ENCODE assay signal across 26 cellular contexts in genomic region chr5:54720346-54720745, GRCh38.
DNase-seq lines count a peak whose midpoint lies in the region; ATAC-seq and TF ChIP-seq lines count a peak whose summit lies in the region.
"Had no signal": no experiment of that assay in that cellular context is flagged by ENCODE, and none has a peak within 500 bp of the region (broad histone marks: within the 10 kb centered on the region; RNA-seq: fewer than 3 reads in every experiment).

No MANE protein-coding gene starts in this region.

- dilution Hi-C loops in IMR-90 (cut with HindIII; ENCODE audit: low sequenced_read_pairs, unreplicated experiment) = no loop called here

- H3K18ac ChIP-seq in IMR-90 (ENCODE audit: low read depth, low read length) = peak overlapping the region; percentile 57

- H2AK5ac ChIP-seq in IMR-90 (ENCODE audit: low read depth, low read length) = peak overlapping the region; percentile 92; the same call in 1 of the 2 replicates

- POLR2A ChIA-PET in activated CD4-positive, alpha-beta T cell treated with anti-CD3 and anti-CD28 coated beads for 36 hours (lab: Charles Lee) = no interaction called here
- POLR2A ChIA-PET in activated CD4-positive, alpha-beta T cell treated with anti-CD3 and anti-CD28 coated beads, Interleukin-2, amount 10 ng/mL, durations not matched to agents 7 days and 5 days (lab: Charles Lee) = no interaction called here
- POLR2A ChIA-PET in IMR-90 (lab: Charles Lee; ENCODE audit: unreplicated experiment) = no interaction called here

- peaks cover 17% of the 10 kb centered on the region for H3K9me1 ChIP-seq in IMR-90 (ENCODE audit: insufficient read depth, low read length)

- peak overlapping the region; percentile 91 for H3K4ac ChIP-seq in IMR-90 (ENCODE audit: low read depth, low read length)

- peak overlapping the region; percentile 4 for H3K27ac Mint-ChIP-seq in activated CD4-positive, alpha-beta T cell treated with anti-CD3 and anti-CD28 coated beads for 36 hours
- H3K27ac Mint-ChIP-seq in activated CD4-positive, alpha-beta T cell treated with anti-CD3 and anti-CD28 coated beads, Interleukin-2, amount 10 ng/mL, durations not matched to agents 7 days and 5 days = no peak overlapping the region
- peak overlapping the region; percentile 97 for H3K27ac Mint-ChIP-seq in chondrocyte (ENCODE audit: unreplicated experiment)
- H3K27ac Mint-ChIP-seq in osteocyte (ENCODE audit: unreplicated experiment) = peak overlapping the region; percentile 82
- H3K27ac Mint-ChIP-seq in glutamatergic neuron (ENCODE audit: unreplicated experiment) = no peak overlapping the region
- H3K27ac Mint-ChIP-seq: memory B cell, nephron progenitor cell, type B pancreatic cell had no signal

- H3K4me2 ChIP-seq in IMR-90 (ENCODE audit: low read depth, low read length) = no peak overlapping the region
- H3K4me2 ChIP-seq: PC-9 had no signal

- peaks cover 0 to 13% of the 10 kb centered on the region in 2 experiments; a peak in 2 of 4 replicates for H3K79me1 ChIP-seq in IMR-90 (ENCODE audit: low read depth in 1 of 2, low read length in 2 of 2)

- H3K4me1 Mint-ChIP-seq in activated CD4-positive, alpha-beta T cell treated with anti-CD3 and anti-CD28 coated beads for 36 hours = peaks cover 30% of the 10 kb centered on the region
- H3K4me1 Mint-ChIP-seq in activated CD4-positive, alpha-beta T cell treated with anti-CD3 and anti-CD28 coated beads, Interleukin-2, amount 10 ng/mL, durations not matched to agents 7 days and 5 days = peaks cover 25% of the 10 kb centered on the region
- H3K4me1 Mint-ChIP-seq in chondrocyte (ENCODE audit: low read depth) (peaks cover 57% of the 10 kb centered on the region), osteocyte (ENCODE audit: unreplicated experiment) (peaks cover 46% of the 10 kb centered on the region), glutamatergic neuron (ENCODE audit: low read depth, unreplicated experiment) (no peaks in the 10 kb centered on the region)

- peak overlapping the region; percentile 71; the same call in 2 of the 3 replicates for H2BK15ac ChIP-seq in IMR-90 (ENCODE audit: low read depth, low read length)

- peak overlapping the region; percentile 17; the same call in 1 of the 2 replicates for H3K23ac ChIP-seq in IMR-90 (ENCODE audit: low read depth, low read length)

- no peaks in the 10 kb centered on the region for H3K27me3 Mint-ChIP-seq in activated CD4-positive, alpha-beta T cell treated with anti-CD3 and anti-CD28 coated beads for 36 hours
- peaks cover 2% of the 10 kb centered on the region for H3K27me3 Mint-ChIP-seq in activated CD4-positive, alpha-beta T cell treated with anti-CD3 and anti-CD28 coated beads, Interleukin-2, amount 10 ng/mL, durations not matched to agents 7 days and 5 days
- H3K27me3 Mint-ChIP-seq in chondrocyte (ENCODE audit: low read depth) (no peaks in the 10 kb centered on the region), osteocyte (ENCODE audit: unreplicated experiment) (no peaks in the 10 kb centered on the region), glutamatergic neuron (ENCODE audit: unreplicated experiment) (no peaks in the 10 kb centered on the region)
- H3K27me3 Mint-ChIP-seq: type B pancreatic cell had no signal

- peak overlapping the region; percentile 88 for H4K91ac ChIP-seq in IMR-90 (ENCODE audit: insufficient read depth, low read depth, low read length)

- H3K36me3 ChIP-seq in IMR-90 (ENCODE audit: control insufficient read depth, insufficient read depth, low read length) (no peaks in the 10 kb centered on the region), Peyer's patch (no peaks in the 10 kb centered on the region)
- H3K36me3 ChIP-seq: BE2C, breast epithelium, prostate gland, SJCRH30 had no signal

- no peak overlapping the region for H3K9ac ChIP-seq in IMR-90 (ENCODE audit: low read depth, low read length)

- no peak for DNase-seq in activated CD4-positive, alpha-beta T cell treated with anti-CD3 and anti-CD28 coated beads for 36 hours
- no peak for DNase-seq in activated CD4-positive, alpha-beta T cell treated with anti-CD3 and anti-CD28 coated beads, Interleukin-2, amount 10 ng/mL, durations not matched to agents 7 days and 5 days
- DNase-seq in IMR-90 = no peak
- no peak for DNase-seq in chondrocyte (ENCODE audit: low spot score)
- no peak for DNase-seq in osteocyte (ENCODE audit: extremely low spot score, unreplicated experiment)
- DNase-seq in glutamatergic neuron = no peak
- DNase-seq in Peyer's patch = no peak
- DNase-seq: 8988T; activated CD4-positive, CD25-positive, alpha-beta regulatory T cell; activated effector memory CD4-positive, alpha-beta T cell treated with Interleukin-2 at 50 U/mL for 16 hours; BE2C; KG1; MV-4-11; NCI-H1694; NCI-H2227 treated with DMSO at 0.1 percent for 48 hours; NCI-H774; nephron progenitor cell; PC-9; SJCRH30; stimulated activated naive CD4-positive, alpha-beta T cell treated with Interleukin-2 at 50 U/mL for 16 hours had no signal

- WGBS in IMR-90 (ENCODE audit: extremely low coverage in 2 of 2, insufficient read length in 1 of 2), 2 experiments = 100% methylated on average over 1 of the region's 3 CpGs; no CpG with 5 or more reads in 1 of the 2 experiments

- H4K8ac ChIP-seq in IMR-90 (ENCODE audit: low read depth in 2 of 2, low read length in 2 of 2) = peak overlapping the region in 1 of 2 experiments; percentile 6; a peak in 1 of 4 replicates

- peak overlapping the region; percentile 36 for H4K5ac ChIP-seq in IMR-90 (ENCODE audit: low read depth, low read length)

- peak overlapping the region; percentile 81 for H3K27ac ChIP-seq in IMR-90 (ENCODE audit: insufficient read depth, low read length)
- no peak overlapping the region for H3K27ac ChIP-seq in Peyer's patch
- H3K27ac ChIP-seq: foreskin keratinocyte, PC-9, prostate gland, SJCRH30 had no signal

- no peaks in the 10 kb centered on the region for H4K20me1 ChIP-seq in IMR-90 (ENCODE audit: insufficient read depth, low read length)

- no peaks in the 10 kb centered on the region for H3K36me3 Mint-ChIP-seq in activated CD4-positive, alpha-beta T cell treated with anti-CD3 and anti-CD28 coated beads for 36 hours (ENCODE audit: low read depth)
- H3K36me3 Mint-ChIP-seq in activated CD4-positive, alpha-beta T cell treated with anti-CD3 and anti-CD28 coated beads, Interleukin-2, amount 10 ng/mL, durations not matched to agents 7 days and 5 days (ENCODE audit: low read depth) = peaks cover 7% of the 10 kb centered on the region
- H3K36me3 Mint-ChIP-seq in chondrocyte (ENCODE audit: low read depth) (peaks cover 5% of the 10 kb centered on the region), osteocyte (ENCODE audit: unreplicated experiment) (no peaks in the 10 kb centered on the region), glutamatergic neuron (ENCODE audit: unreplicated experiment) (no peaks in the 10 kb centered on the region)
- H3K36me3 Mint-ChIP-seq: memory B cell, type B pancreatic cell had no signal

- BruUV-seq in IMR-90 (replicated peaks; lab: Mats Ljungman, UMichigan) = no TSS peak

- in situ Hi-C loops in IMR-90 (cut with MboI; ENCODE audit: low sequenced_read_pairs) = no loop called here

- H3K4me1 ChIP-seq in IMR-90 (ENCODE audit: control insufficient read depth, insufficient read depth, low read length) (peaks cover 22% of the 10 kb centered on the region), Peyer's patch (no peaks in the 10 kb centered on the region)
- H3K4me1 ChIP-seq: BE2C, breast epithelium, foreskin keratinocyte, prostate gland, SJCRH30 had no signal

- no peak overlapping the region for H2AK9ac ChIP-seq in IMR-90 (replicated peaks; ENCODE audit: low read depth, low read length, poor library complexity)

- H3K4me3 ChIP-seq in IMR-90 (ENCODE audit: insufficient read depth, low read depth, low read length) (no peak overlapping the region), Peyer's patch (no peak overlapping the region)
- H3K4me3 ChIP-seq: breast epithelium, PC-9, prostate gland, SJCRH30 had no signal

- no peak for ATAC-seq in activated CD4-positive, alpha-beta T cell treated with anti-CD3 and anti-CD28 coated beads for 36 hours
- no peak for ATAC-seq in IMR-90 (ENCODE audit: low read depth)
- ATAC-seq in HG03378 (IDR thresholded peaks at IDR 0.05; ENCODE audit: unreplicated experiment) = no peak

- peak overlapping the region; percentile 90 for H2BK120ac ChIP-seq in IMR-90 (ENCODE audit: low read depth, low read length)

- H3K27me3 ChIP-seq in IMR-90 (ENCODE audit: control insufficient read depth, insufficient read depth, low read length) (no peaks in the 10 kb centered on the region), Peyer's patch (no peaks in the 10 kb centered on the region)
- H3K27me3 ChIP-seq: BE2C, breast epithelium, foreskin keratinocyte, SJCRH30 had no signal

- H3K56ac ChIP-seq in IMR-90 (ENCODE audit: extremely low read depth, insufficient read depth, low read length) = no peak overlapping the region

- intact Hi-C loops in activated CD4-positive, alpha-beta T cell treated with anti-CD3 and anti-CD28 coated beads for 36 hours (cut with DNase I, micrococcal nuclease) = no loop called here
- intact Hi-C loops in IMR-90 (cut with micrococcal nuclease) = no loop called here

- H3K14ac ChIP-seq in IMR-90 (replicated peaks; ENCODE audit: low read depth, low read length) = peak overlapping the region; percentile 19; the same call in 1 of the 2 replicates

- TF ChIP-seq CTCF in IMR-90 (conservative IDR thresholded peaks at IDR 0.05; ENCODE audit: low read depth, low read length) = no peak
- no peak for TF ChIP-seq CTCF in chondrocyte (IDR thresholded peaks at IDR 0.05)
- TF ChIP-seq CTCF in osteocyte (IDR thresholded peaks at IDR 0.05) = no peak
- TF ChIP-seq CTCF in glutamatergic neuron (IDR thresholded peaks at IDR 0.05; ENCODE audit: partially characterized antibody, unreplicated experiment) = no peak
- no peak for TF ChIP-seq CTCF in Peyer's patch (IDR thresholded peaks at IDR 0.05)

- TF ChIP-seq POLR2A in IMR-90 (IDR thresholded peaks at IDR 0.05; ENCODE audit: low read depth, low read length) (no peak), Peyer's patch (IDR thresholded peaks at IDR 0.05) (no peak)

- H2AFZ ChIP-seq in IMR-90 (replicated peaks; ENCODE audit: low read length, poor library complexity) = no peak overlapping the region
- H2AFZ ChIP-seq: PC-9 had no signal

- no peaks in the 10 kb centered on the region for H3K9me3 Mint-ChIP-seq in activated CD4-positive, alpha-beta T cell treated with anti-CD3 and anti-CD28 coated beads for 36 hours (ENCODE audit: low read depth)
- peaks cover 7% of the 10 kb centered on the region for H3K9me3 Mint-ChIP-seq in activated CD4-positive, alpha-beta T cell treated with anti-CD3 and anti-CD28 coated beads, Interleukin-2, amount 10 ng/mL, durations not matched to agents 7 days and 5 days
- peaks cover 11% of the 10 kb centered on the region for H3K9me3 Mint-ChIP-seq in chondrocyte (ENCODE audit: low read depth)
- peaks cover 5% of the 10 kb centered on the region for H3K9me3 Mint-ChIP-seq in osteocyte (ENCODE audit: unreplicated experiment)
- H3K9me3 Mint-ChIP-seq in glutamatergic neuron (ENCODE audit: unreplicated experiment) = no peaks in the 10 kb centered on the region
- H3K9me3 Mint-ChIP-seq: type B pancreatic cell had no signal

- no peak for TF ChIP-seq RAD21 in IMR-90 (IDR thresholded peaks at IDR 0.05; ENCODE audit: low read length)

- no peaks in the 10 kb centered on the region for H3K9me3 ChIP-seq in IMR-90 (ENCODE audit: control insufficient read depth, insufficient read depth, low read length)
- no peaks in the 10 kb centered on the region for H3K9me3 ChIP-seq in Peyer's patch
- H3K9me3 ChIP-seq: BE2C, breast epithelium, prostate gland, SJCRH30 had no signal

- CTCF ChIA-PET in activated CD4-positive, alpha-beta T cell treated with anti-CD3 and anti-CD28 coated beads for 36 hours (lab: Charles Lee) = no interaction called here
- CTCF ChIA-PET in activated CD4-positive, alpha-beta T cell treated with anti-CD3 and anti-CD28 coated beads, Interleukin-2, amount 10 ng/mL, durations not matched to agents 7 days and 5 days (lab: Charles Lee) = interaction anchor here (1.4 to 1.8 kb wide), 2 partner anchors 11 to 13 kb away, joined by 4 read pairs; no protein-coding TSS in a partner anchor
- CTCF ChIA-PET in IMR-90 (lab: Yijun Ruan, JAX) = interaction anchor here (0.9 kb wide), 1 partner anchor 17 kb away, joined by 3 read pairs; no protein-coding TSS in a partner anchor

- peak overlapping the region; percentile 73 for H2BK5ac ChIP-seq in IMR-90 (ENCODE audit: low read depth, low read length, poor library complexity, severe bottlenecking)

- H3K4me3 Mint-ChIP-seq in activated CD4-positive, alpha-beta T cell treated with anti-CD3 and anti-CD28 coated beads for 36 hours = no peak overlapping the region
- H3K4me3 Mint-ChIP-seq in activated CD4-positive, alpha-beta T cell treated with anti-CD3 and anti-CD28 coated beads, Interleukin-2, amount 10 ng/mL, durations not matched to agents 7 days and 5 days = no peak overlapping the region
- H3K4me3 Mint-ChIP-seq in chondrocyte (ENCODE audit: unreplicated experiment) (no peak overlapping the region), osteocyte (ENCODE audit: unreplicated experiment) (no peak overlapping the region), glutamatergic neuron (ENCODE audit: unreplicated experiment) (no peak overlapping the region)
- H3K4me3 Mint-ChIP-seq: memory B cell, nephron progenitor cell, type B pancreatic cell had no signal

- peak overlapping the region; percentile 76; the same call in 1 of the 2 replicates for H2BK20ac ChIP-seq in IMR-90 (ENCODE audit: low read depth, low read length)

Comparison
In these comparisons a context has a peak if more than half of its experiments do, and no peak if none do; other contexts are left out.
1. H3K27ac Mint-ChIP-seq: peak in activated CD4-positive, alpha-beta T cell treated with anti-CD3 and anti-CD28 coated beads for 36 hours (single experiment), chondrocyte (single experiment) and osteocyte (single experiment); none in activated CD4-positive, alpha-beta T cell treated with anti-CD3 and anti-CD28 coated beads, Interleukin-2, amount 10 ng/mL, durations not matched to agents 7 days and 5 days (single experiment) and glutamatergic neuron (single experiment).